ENCODE assay signal across 8 cellular contexts in the genomic region with DNA sequence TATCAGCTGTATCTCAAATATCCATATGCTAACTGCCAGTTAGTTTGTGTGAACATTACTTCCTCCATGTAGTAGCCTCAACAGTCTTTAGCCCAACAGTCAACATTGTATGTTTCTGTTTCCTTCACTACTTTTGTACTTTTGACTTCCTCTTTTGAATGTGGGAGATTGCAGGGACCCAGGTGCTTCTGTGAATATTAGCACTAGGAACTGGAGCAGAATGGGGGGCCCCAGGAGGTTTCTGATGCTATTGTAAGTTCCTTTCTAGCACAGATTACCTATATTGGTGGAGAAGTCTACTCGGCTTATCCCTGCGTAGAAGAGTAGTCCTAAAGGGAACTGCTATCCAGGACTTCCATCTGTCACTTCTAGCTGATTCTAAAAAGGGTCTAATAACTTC. TPM values are rescaled to one million over a fixed set of nuclear protein-coding genes. Genes with fewer than 3 reads are reported as not detected.
A peak's percentile ranks its signal among the peaks of the same experiment; 100 is the strongest.
DNase-seq lines count a peak whose midpoint lies in the region; ATAC-seq and TF ChIP-seq lines count a peak whose summit lies in the region.

No MANE protein-coding gene starts in this region.

- ATAC-seq in HG03196 (IDR thresholded peaks at IDR 0.05; ENCODE audit: unreplicated experiment) (peak; percentile 32), activated B cell treated with CpG ODN at 0.5 μM for 24 hours (ENCODE audit: low read depth) (peak; percentile 23)
- ATAC-seq in stimulated activated naive B cell treated with anti-CD40 and anti-IgM and Interleukin-4, amounts not matched to agents 10 μg/mL and 1 μg/mL and 100 μg/mL, for 72 hours (replicated peaks): peak; percentile 25 to 27

- H3K4me1 Mint-ChIP-seq in activated naive CD4-positive, alpha-beta T cell treated with anti-CD3 and anti-CD28 coated beads for 36 hours (ENCODE audit: low read depth): peaks cover 31% of the 10 kb centered on the region
- H3K4me1 Mint-ChIP-seq in activated B cell treated with CpG ODN at 0.5 μM for 24 hours: peaks cover 64% of the 10 kb centered on the region
- H3K4me1 Mint-ChIP-seq in stimulated activated naive B cell treated with anti-CD40 and anti-IgM and Interleukin-4, amounts not matched to agents 10 μg/mL and 1 μg/mL and 100 μg/mL, for 72 hours: peaks cover 22 to 58% of the 10 kb centered on the region in 2 donors

- peak; percentile 41 for DNase-seq in activated naive CD4-positive, alpha-beta T cell treated with anti-CD3 and anti-CD28 coated beads for 36 hours
- DNase-seq in activated naive CD4-positive, alpha-beta T cell treated with Interleukin-2 at 50 U/mL for 16 hours: no peak
- no peak for DNase-seq in activated B cell treated with CpG ODN at 0.5 μM for 24 hours
- peak; percentile 40 for DNase-seq in stimulated activated naive B cell treated with anti-CD40 and anti-IgM and Interleukin-4, amounts not matched to agents 10 μg/mL and 1 μg/mL and 100 μg/mL, for 72 hours
- DNase-seq in SK-N-DZ (ENCODE audit: low spot score): no peak
- no peak for DNase-seq in iPS-NIHi7 (ENCODE audit: extremely low spot score)
- DNase-seq in prostate gland (ENCODE audit: low spot score): no peak

- no peak for TF ChIP-seq POLR2A in prostate gland (IDR thresholded peaks at IDR 0.05)

- H3K4me3 Mint-ChIP-seq in activated naive CD4-positive, alpha-beta T cell treated with anti-CD3 and anti-CD28 coated beads for 36 hours: peak overlapping the region; percentile 89
- H3K4me3 Mint-ChIP-seq in activated B cell treated with CpG ODN at 0.5 μM for 24 hours: peak overlapping the region; percentile 93
- peak overlapping the region; percentile 78 to 84 for H3K4me3 Mint-ChIP-seq in stimulated activated naive B cell treated with anti-CD40 and anti-IgM and Interleukin-4, amounts not matched to agents 10 μg/mL and 1 μg/mL and 100 μg/mL, for 72 hours

- CTCF ChIA-PET in activated naive CD4-positive, alpha-beta T cell treated with anti-CD3 and anti-CD28 coated beads for 36 hours (lab: Charles Lee): interaction anchor here (0.7 to 5.6 kb wide), 14 partner anchors 12 to 171 kb away, joined by 3 to 26 read pairs (median 4); a partner anchor contains a TSS
- CTCF ChIA-PET in activated B cell treated with CpG ODN at 0.5 μM for 24 hours (lab: Charles Lee): interaction anchor here (0.9 to 5.3 kb wide), 10 partner anchors 12 to 170 kb away, joined by 3 to 38 read pairs (median 5); no protein-coding TSS in a partner anchor

- no peaks in the 10 kb centered on the region for H3K36me3 ChIP-seq in prostate gland

- no peaks in the 10 kb centered on the region for H3K9me3 ChIP-seq in prostate gland

- H3K27ac ChIP-seq in prostate gland: no peak overlapping the region

- no peaks in the 10 kb centered on the region for H3K4me1 ChIP-seq in prostate gland (replicated peaks)

- H3K27ac Mint-ChIP-seq in activated naive CD4-positive, alpha-beta T cell treated with anti-CD3 and anti-CD28 coated beads for 36 hours: peak overlapping the region; percentile 98
- peak overlapping the region; percentile 99 for H3K27ac Mint-ChIP-seq in activated B cell treated with CpG ODN at 0.5 μM for 24 hours
- peak overlapping the region; percentile 98 for H3K27ac Mint-ChIP-seq in stimulated activated naive B cell treated with anti-CD40 and anti-IgM and Interleukin-4, amounts not matched to agents 10 μg/mL and 1 μg/mL and 100 μg/mL, for 72 hours

- POLR2A ChIA-PET in activated B cell treated with CpG ODN at 0.5 μM for 24 hours (lab: Charles Lee): interaction anchor here (0.5 to 8.3 kb wide), 23 partner anchors 9 to 171 kb away, joined by 3 to 127 read pairs (median 5); a partner anchor contains a TSS

- H3K27me3 Mint-ChIP-seq in activated naive CD4-positive, alpha-beta T cell treated with anti-CD3 and anti-CD28 coated beads for 36 hours (ENCODE audit: low read depth): no peaks in the 10 kb centered on the region
- H3K27me3 Mint-ChIP-seq in activated B cell treated with CpG ODN at 0.5 μM for 24 hours: no peaks in the 10 kb centered on the region
- no peaks in the 10 kb centered on the region for H3K27me3 Mint-ChIP-seq in stimulated activated naive B cell treated with anti-CD40 and anti-IgM and Interleukin-4, amounts not matched to agents 10 μg/mL and 1 μg/mL and 100 μg/mL, for 72 hours

- H3K4me3 ChIP-seq in prostate gland: no peak overlapping the region

- intact Hi-C loops in activated naive CD4-positive, alpha-beta T cell treated with anti-CD3 and anti-CD28 coated beads for 36 hours (cut with micrococcal nuclease): loop anchor here (1.0 to 10.0 kb wide), 3 partner anchors 123 to 1473 kb away; a partner anchor contains a TSS
- intact Hi-C loops in activated B cell treated with CpG ODN at 0.5 μM for 24 hours (cut with micrococcal nuclease): loop anchor here (1.0 to 10.0 kb wide), 2 partner anchors 105 to 1617 kb away; no protein-coding TSS in a partner anchor
- intact Hi-C loops in prostate gland (cut with DNase I): no loop called here

- TF ChIP-seq CTCF in activated B cell treated with CpG ODN at 0.5 μM for 24 hours (IDR thresholded peaks at IDR 0.05): no peak
- no peak for TF ChIP-seq CTCF in prostate gland (IDR thresholded peaks at IDR 0.05)

- 82% methylated on average over 2 of the region's 2 CpGs for WGBS in prostate gland

- no peaks in the 10 kb centered on the region for H3K9me3 Mint-ChIP-seq in activated naive CD4-positive, alpha-beta T cell treated with anti-CD3 and anti-CD28 coated beads for 36 hours
- H3K9me3 Mint-ChIP-seq in activated B cell treated with CpG ODN at 0.5 μM for 24 hours: no peaks in the 10 kb centered on the region
- H3K9me3 Mint-ChIP-seq in stimulated activated naive B cell treated with anti-CD40 and anti-IgM and Interleukin-4, amounts not matched to agents 10 μg/mL and 1 μg/mL and 100 μg/mL, for 72 hours: no peaks in the 10 kb centered on the region

- H3K36me3 Mint-ChIP-seq in activated naive CD4-positive, alpha-beta T cell treated with anti-CD3 and anti-CD28 coated beads for 36 hours (ENCODE audit: low read depth): peaks cover 10% of the 10 kb centered on the region
- peaks cover 31% of the 10 kb centered on the region for H3K36me3 Mint-ChIP-seq in activated B cell treated with CpG ODN at 0.5 μM for 24 hours (ENCODE audit: low read depth)
- H3K36me3 Mint-ChIP-seq in stimulated activated naive B cell treated with anti-CD40 and anti-IgM and Interleukin-4, amounts not matched to agents 10 μg/mL and 1 μg/mL and 100 μg/mL, for 72 hours: no peaks in the 10 kb centered on the region

- H3K27me3 ChIP-seq in prostate gland (replicated peaks; ENCODE audit: insufficient read depth): no peaks in the 10 kb centered on the region

RNA-seq across cellular contexts. Expression of a gene that starts 2.3 kb away (rescaled TPM):
- 10 to 100 TPM; 62.0 to 62.3 TPM for total RNA-seq in activated naive CD4-positive, alpha-beta T cell treated with anti-CD3 and anti-CD28 coated beads for 36 hours
- total RNA-seq in activated B cell treated with CpG ODN at 0.5 μM for 24 hours (142 and 153 TPM in 2 replicates), prostate gland (1 to 10 TPM; 2.6 to 3.9 TPM)
- polyA plus RNA-seq in SK-N-DZ (2014; cell fraction: cytosol; rRNA removed): not detected in 2 replicates
- not detected in 2 replicates for polyA plus RNA-seq in SK-N-DZ (2014; cell fraction: nucleus; rRNA removed)

Comparison
In these comparisons a context has a peak if more than half of its experiments do, and no peak if none do; other contexts are left out.
1. DNase-seq: peak in activated naive CD4-positive, alpha-beta T cell treated with anti-CD3 and anti-CD28 coated beads for 36 hours (single experiment) and stimulated activated naive B cell treated with anti-CD40 and anti-IgM and Interleukin-4, amounts not matched to agents 10 μg/mL and 1 μg/mL and 100 μg/mL, for 72 hours (single experiment); none in activated naive CD4-positive, alpha-beta T cell treated with Interleukin-2 at 50 U/mL for 16 hours (single experiment), activated B cell treated with CpG ODN at 0.5 μM for 24 hours (single experiment), SK-N-DZ (single experiment), iPS-NIHi7 (single experiment) and prostate gland (single experiment).
2. RNA of a gene that starts 2.3 kb away (total RNA-seq): 142 to 153 TPM in activated B cell treated with CpG ODN at 0.5 μM for 24 hours and 62.0 to 62.3 TPM in activated naive CD4-positive, alpha-beta T cell treated with anti-CD3 and anti-CD28 coated beads for 36 hours; 2.6 to 3.9 TPM in prostate gland; every median in the first group is over 10 times any median in the second.
3. Peak in every context shown above with its lines, with median percentiles within 50 percentile points of each other: H3K27ac Mint-ChIP-seq, H3K4me3 Mint-ChIP-seq and ATAC-seq.